Comparison of ENCODE assay signal across 14 cellular contexts in genomic region chr12:19447386-19447785, GRCh38.
"Had no signal": no experiment of that assay in that cellular context is flagged by ENCODE, and none has a peak within 500 bp of the region (broad histone marks: within the 10 kb centered on the region; RNA-seq: fewer than 3 reads in every experiment).

No MANE protein-coding gene starts in this region.

- H3K36me3 ChIP-seq: transverse colon had no signal

- H3K27ac ChIP-seq: transverse colon had no signal

- H3K9me3 Mint-ChIP-seq: activated CD4-positive, alpha-beta T cell treated with anti-CD3 and anti-CD28 coated beads, Interleukin-2, amount 10 ng/mL, durations not matched to agents 7 days and 5 days; activated T-helper 1 cell treated with anti-CD3 and anti-CD28 coated beads, Interleukin-12 subunit alpha, Interleukin-12 subunit beta, Interleukin-2, Interleukin-4 antibody, amounts not matched to agents 30 ng/mL and 10 ng/mL and 1 ng/mL, durations not matched to agents 14 hours and 24 hours and 36 hours; dendritic cell treated with granulocyte-macrophage colony-stimulating factor and Interleukin-4, amounts not matched to agents 40 ng/mL and 50 ng/mL, for 4 days; stimulated activated naive B cell treated with anti-CD40 and anti-IgM and Interleukin-4, amounts not matched to agents 10 μg/mL and 1 μg/mL and 100 μg/mL, for 72 hours had no signal

- H3K27ac Mint-ChIP-seq: activated CD4-positive, alpha-beta T cell treated with anti-CD3 and anti-CD28 coated beads, Interleukin-2, amount 10 ng/mL, durations not matched to agents 7 days and 5 days; activated T-helper 1 cell treated with anti-CD3 and anti-CD28 coated beads, Interleukin-12 subunit alpha, Interleukin-12 subunit beta, Interleukin-2, Interleukin-4 antibody, amounts not matched to agents 30 ng/mL and 10 ng/mL and 1 ng/mL, durations not matched to agents 14 hours and 24 hours and 36 hours; stimulated activated naive B cell treated with anti-CD40 and anti-IgM and Interleukin-4, amounts not matched to agents 10 μg/mL and 1 μg/mL and 100 μg/mL, for 72 hours had no signal

- H3K9me3 ChIP-seq: transverse colon had no signal

- ATAC-seq: stimulated activated naive B cell treated with anti-CD40 and anti-IgM and Interleukin-4, amounts not matched to agents 10 μg/mL and 1 μg/mL and 100 μg/mL, for 72 hours; T-helper 17 cell had no signal

- DNase-seq: activated CD4-positive, alpha-beta T cell treated with anti-CD3 and anti-CD28 coated beads, Interleukin-2, amount 10 ng/mL, durations not matched to agents 7 days and 5 days; activated CD4-positive, CD25-positive, alpha-beta regulatory T cell; activated naive CD4-positive, alpha-beta T cell; effector memory CD4-positive, alpha-beta T cell; foreskin melanocyte; midbrain; posterior cingulate gyrus; stimulated activated CD4-positive, alpha-beta T cell treated with anti-CD3 and anti-CD28 coated beads, Interleukin-15, amount 100 ng/mL, for 24 hours; stimulated activated CD4-positive, alpha-beta T cell treated with anti-CD3 and anti-CD28 coated beads, Interleukin-4, amount 100 ng/mL, for 1 hour; stimulated activated naive B cell treated with anti-CD40 and anti-IgM and Interleukin-4, amounts not matched to agents 10 μg/mL and 1 μg/mL and 100 μg/mL, for 72 hours; T-helper 17 cell; transverse colon had no signal

- H3K4me3 ChIP-seq: transverse colon had no signal

- H3K4me3 Mint-ChIP-seq: activated CD4-positive, alpha-beta T cell treated with anti-CD3 and anti-CD28 coated beads, Interleukin-2, amount 10 ng/mL, durations not matched to agents 7 days and 5 days; activated T-helper 1 cell treated with anti-CD3 and anti-CD28 coated beads, Interleukin-12 subunit alpha, Interleukin-12 subunit beta, Interleukin-2, Interleukin-4 antibody, amounts not matched to agents 30 ng/mL and 10 ng/mL and 1 ng/mL, durations not matched to agents 14 hours and 24 hours and 36 hours; dendritic cell treated with granulocyte-macrophage colony-stimulating factor and Interleukin-4, amounts not matched to agents 40 ng/mL and 50 ng/mL, for 4 days; stimulated activated naive B cell treated with anti-CD40 and anti-IgM and Interleukin-4, amounts not matched to agents 10 μg/mL and 1 μg/mL and 100 μg/mL, for 72 hours had no signal

- H3K27me3 Mint-ChIP-seq: activated CD4-positive, alpha-beta T cell treated with anti-CD3 and anti-CD28 coated beads, Interleukin-2, amount 10 ng/mL, durations not matched to agents 7 days and 5 days; dendritic cell treated with granulocyte-macrophage colony-stimulating factor and Interleukin-4, amounts not matched to agents 40 ng/mL and 50 ng/mL, for 4 days; stimulated activated naive B cell treated with anti-CD40 and anti-IgM and Interleukin-4, amounts not matched to agents 10 μg/mL and 1 μg/mL and 100 μg/mL, for 72 hours; T-helper 17 cell had no signal

- H3K27me3 ChIP-seq: transverse colon had no signal
